ENCODE assay signal across 8 cellular contexts in the genomic region with DNA sequence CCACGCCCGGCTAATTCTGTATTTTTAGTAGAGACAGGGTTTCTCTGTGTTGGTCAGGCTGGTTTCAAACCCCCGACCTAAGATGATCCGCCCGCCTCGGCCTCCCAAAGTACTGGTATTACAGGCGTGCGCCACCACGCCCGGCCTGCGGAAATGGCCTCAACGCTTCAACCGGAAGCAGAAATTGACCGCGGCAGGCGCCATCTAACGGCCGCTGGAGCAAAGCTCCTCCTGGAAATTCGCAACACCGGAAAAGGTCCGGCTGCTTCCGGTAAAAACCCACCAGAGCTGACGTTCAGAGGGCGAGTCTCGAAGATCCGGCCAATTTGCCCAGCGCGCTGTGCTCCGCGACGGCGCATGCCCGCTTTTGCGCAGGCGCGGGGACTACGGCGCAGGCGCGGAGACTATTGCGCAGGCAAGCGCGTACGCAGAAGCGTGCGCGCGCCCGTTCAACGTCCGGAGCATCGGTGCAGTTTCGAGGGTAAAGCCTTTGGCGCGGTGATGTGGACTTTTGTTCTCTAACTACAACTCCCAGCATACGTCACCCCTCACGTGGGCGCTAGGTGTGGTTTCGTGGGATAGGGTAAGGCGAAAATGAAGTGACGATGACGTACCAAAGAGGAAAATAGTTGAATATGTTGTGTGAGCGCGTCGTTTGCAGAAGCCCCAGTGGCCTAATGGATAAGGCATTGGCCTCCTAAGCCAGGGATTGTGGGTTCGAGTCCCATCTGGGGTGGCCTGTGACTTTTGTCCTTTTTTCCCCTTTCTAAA. TPM values are rescaled to one million over a fixed set of nuclear protein-coding genes. Genes with fewer than 3 reads are reported as not detected.
DNase-seq lines count a peak whose midpoint lies in the region; ATAC-seq and TF ChIP-seq lines count a peak whose summit lies in the region.

No MANE protein-coding gene starts in this region.

- intact Hi-C loops in left ventricle myocardium inferior (cut with micrococcal nuclease), result no loop called here

- H3K36me3 Mint-ChIP-seq in T-helper 1 cell treated with Interleukin-12 subunit alpha and Interleukin-12 subunit beta and Interleukin-4 antibody, amounts not matched to agents 30 μg/mL and 1 μg/mL, for 36 hours (ENCODE audit: low read depth), result peaks cover 12% of the 10 kb centered on the region
- peaks cover 6% of the 10 kb centered on the region for H3K36me3 Mint-ChIP-seq in progenitor cell of endocrine pancreas (ENCODE audit: insufficient read depth)

- peaks cover 12% of the 10 kb centered on the region for H3K9me3 Mint-ChIP-seq in T-helper 1 cell treated with Interleukin-12 subunit alpha and Interleukin-12 subunit beta and Interleukin-4 antibody, amounts not matched to agents 30 μg/mL and 1 μg/mL, for 36 hours
- peaks cover 5% of the 10 kb centered on the region for H3K9me3 Mint-ChIP-seq in progenitor cell of endocrine pancreas (ENCODE audit: low read depth)

- H3K4me1 Mint-ChIP-seq in T-helper 1 cell treated with Interleukin-12 subunit alpha and Interleukin-12 subunit beta and Interleukin-4 antibody, amounts not matched to agents 30 μg/mL and 1 μg/mL, for 36 hours (ENCODE audit: low read depth), result peaks cover 21% of the 10 kb centered on the region
- peaks cover 11% of the 10 kb centered on the region for H3K4me1 Mint-ChIP-seq in progenitor cell of endocrine pancreas (ENCODE audit: low read depth)

- peak; percentile 87 for ATAC-seq in HG02938 (IDR thresholded peaks at IDR 0.05; ENCODE audit: unreplicated experiment)

- H3K4me3 ChIP-seq in left ventricle myocardium inferior, result peak overlapping the region; percentile 78

- peak overlapping the region; percentile 99 for H3K27ac ChIP-seq in left ventricle myocardium inferior (replicated peaks)

- TF ChIP-seq CTCF in GM13977 (IDR thresholded peaks at IDR 0.05; ENCODE audit: extremely low read depth, insufficient read depth, missing control alignments) (peak; percentile 83), left ventricle myocardium inferior (IDR thresholded peaks at IDR 0.05; ENCODE audit: borderline replicate concordance) (peak; percentile 81), progenitor cell of endocrine pancreas (IDR thresholded peaks at IDR 0.05; ENCODE audit: unreplicated experiment) (peak; percentile 88)

- DNase-seq in GM13977 (ENCODE audit: low spot score) (peak; percentile 91), NCI-H1694 (lab: John Stamatoyannopoulos, UW) (peak; percentile 99), amygdala (lab: John Stamatoyannopoulos, UW) (peak; percentile 60 to 100 (median 95)), left ventricle myocardium inferior (peak; percentile 97), progenitor cell of endocrine pancreas (ENCODE audit: low spot score, unreplicated experiment) (peak; percentile 92), ureter (ENCODE audit: low spot score) (peak; percentile 100)

- peak overlapping the region; percentile 96 for H3K4me3 Mint-ChIP-seq in T-helper 1 cell treated with Interleukin-12 subunit alpha and Interleukin-12 subunit beta and Interleukin-4 antibody, amounts not matched to agents 30 μg/mL and 1 μg/mL, for 36 hours
- H3K4me3 Mint-ChIP-seq in progenitor cell of endocrine pancreas (ENCODE audit: low read depth), result peak overlapping the region; percentile 94

- H3K27ac Mint-ChIP-seq in T-helper 1 cell treated with Interleukin-12 subunit alpha and Interleukin-12 subunit beta and Interleukin-4 antibody, amounts not matched to agents 30 μg/mL and 1 μg/mL, for 36 hours, result peak overlapping the region; percentile 100
- peak overlapping the region; percentile 100 for H3K27ac Mint-ChIP-seq in progenitor cell of endocrine pancreas

- H3K4me1 ChIP-seq in left ventricle myocardium inferior, result peaks cover 35% of the 10 kb centered on the region

- peaks cover under 1% of the 10 kb centered on the region for H3K36me3 ChIP-seq in left ventricle myocardium inferior

- in situ Hi-C loops in GM13977 (cut with MboI; ENCODE audit: low pct_unique_long_range_greater_than_20kb, low sequenced_read_pairs, unreplicated experiment), result no loop called here

- H3K27me3 ChIP-seq in left ventricle myocardium inferior (ENCODE audit: low read depth), result no peaks in the 10 kb centered on the region

- peaks cover 8% of the 10 kb centered on the region for H3K9me3 ChIP-seq in left ventricle myocardium inferior (replicated peaks)

- peaks cover 8% of the 10 kb centered on the region for H3K27me3 Mint-ChIP-seq in T-helper 1 cell treated with Interleukin-12 subunit alpha and Interleukin-12 subunit beta and Interleukin-4 antibody, amounts not matched to agents 30 μg/mL and 1 μg/mL, for 36 hours (ENCODE audit: low read depth)
- H3K27me3 Mint-ChIP-seq in progenitor cell of endocrine pancreas, result no peaks in the 10 kb centered on the region

RNA-seq across cellular contexts. Expression of gene FMC1, which starts 0.9 kb away (rescaled TPM):
- total RNA-seq in left ventricle myocardium inferior (49.0 TPM), progenitor cell of endocrine pancreas (17.9 and 18.6 TPM in 2 replicates), ureter (7.3 TPM)

RNA-seq across cellular contexts. Expression of gene LUC7L2, which starts 19.5 kb away (rescaled TPM):
- total RNA-seq in left ventricle myocardium inferior (45.2 TPM), progenitor cell of endocrine pancreas (90.9 and 94.7 TPM in 2 replicates), ureter (140 TPM)

Comparison
In these comparisons a context has a peak if more than half of its experiments do, and no peak if none do; other contexts are left out.
1. Peak in every context shown above with its lines: DNase-seq, ATAC-seq, H3K4me3 ChIP-seq and H3K27ac ChIP-seq.